Comparison of ENCODE assay signal across 1 cellular context in genomic region chr13:93320942-93321341, GRCh38.
A peak's percentile ranks its signal among the peaks of the same experiment; 100 is the strongest.
TF ChIP-seq lines count a peak whose summit lies in the region.

No MANE protein-coding gene starts in this region.

TF ChIP-seq in IMR-90, 13 proteins besides CTCF, POLR2A, EP300 and RAD21:
- TF ChIP-seq CEBPB (IDR thresholded peaks at IDR 0.05; ENCODE audit: low read depth, low read length): peak; percentile 70
- no peak for TF ChIP-seq ELK1 (IDR thresholded peaks at IDR 0.05; ENCODE audit: borderline replicate concordance, low read depth, low read length)
